Comparison of ENCODE assay signal across 11 cellular contexts in the genomic region with DNA sequence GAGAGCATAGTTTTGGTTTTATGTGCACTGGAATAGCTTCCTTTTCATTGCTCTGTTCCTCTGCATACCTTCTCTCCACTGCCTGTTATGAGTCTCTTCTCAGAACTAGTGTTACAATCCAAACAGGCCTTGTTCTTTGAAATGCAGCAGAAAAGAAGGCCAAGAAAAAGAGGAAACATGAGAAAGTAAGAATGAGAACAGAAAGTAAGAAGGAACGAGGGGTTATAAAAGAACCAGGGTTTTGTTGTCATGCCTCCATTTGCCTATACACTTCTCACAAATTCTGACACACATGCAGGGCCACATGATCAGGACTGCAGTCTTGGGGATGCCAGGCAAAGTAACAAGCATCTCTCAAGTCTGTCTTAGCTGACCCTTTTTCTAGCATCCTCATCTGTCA.
DNase-seq lines count a peak whose midpoint lies in the region; ATAC-seq and TF ChIP-seq lines count a peak whose summit lies in the region.
"Had no signal": no experiment of that assay in that cellular context is flagged by ENCODE, and none has a peak within 500 bp of the region (broad histone marks: within the 10 kb centered on the region; RNA-seq: fewer than 3 reads in every experiment).

No MANE protein-coding gene starts in this region.

- CTCF ChIA-PET in activated CD4-positive, alpha-beta T cell treated with anti-CD3 and anti-CD28 coated beads for 36 hours (lab: Charles Lee), result no interaction called here

- TF ChIP-seq CTCF in astrocyte of the spinal cord (IDR thresholded peaks at IDR 0.05; ENCODE audit: low read depth, low read length), result no peak

- in situ Hi-C loops in astrocyte of the spinal cord (cut with HindIII; ENCODE audit: low sequenced_read_pairs), result no loop called here

- POLR2A ChIA-PET in activated CD4-positive, alpha-beta T cell treated with anti-CD3 and anti-CD28 coated beads for 36 hours (lab: Charles Lee), result no interaction called here

- H3K27me3 Mint-ChIP-seq in stimulated activated naive CD8-positive, alpha-beta T cell treated with anti-CD3 and anti-CD28 coated beads, Interleukin-15, Interleukin-2, amounts not matched to agents 100 ng/mL and 50 ng/mL, for 24 hours, result no peaks in the 10 kb centered on the region
- no peaks in the 10 kb centered on the region for H3K27me3 Mint-ChIP-seq in stimulated activated naive CD8-positive, alpha-beta T cell treated with anti-CD3 and anti-CD28 coated beads, Interleukin-15, amount 100 ng/mL, for 72 hours
- H3K27me3 Mint-ChIP-seq in activated CD4-positive, alpha-beta T cell treated with anti-CD3 and anti-CD28 coated beads for 36 hours, result no peaks in the 10 kb centered on the region
- H3K27me3 Mint-ChIP-seq: activated T-helper 17 cell treated with anti-CD3 and anti-CD28 coated beads, Interleukin-2, amount 50 U/mL, for 72 hours had no signal

- no peak for DNase-seq in stimulated activated naive CD8-positive, alpha-beta T cell treated with anti-CD3 and anti-CD28 coated beads, Interleukin-15, amount 100 ng/mL, for 72 hours
- DNase-seq in astrocyte of the spinal cord (ENCODE audit: low read depth, low spot score), result peak; percentile 40
- no peak for DNase-seq in KG1 (lab: John Stamatoyannopoulos, UW)
- DNase-seq in GF-D8 (lab: John Stamatoyannopoulos, UW), result no peak
- no peak for DNase-seq in NCI-H2107 treated with DMSO at 0.1 percent for 48 hours (lab: John Stamatoyannopoulos, UW; ENCODE audit: unreplicated experiment)
- no peak for DNase-seq in activated CD4-positive, alpha-beta T cell treated with anti-CD3 and anti-CD28 coated beads for 36 hours
- DNase-seq: H7, NCI-H69 had no signal

- no peak overlapping the region for H3K27ac Mint-ChIP-seq in stimulated activated naive CD8-positive, alpha-beta T cell treated with anti-CD3 and anti-CD28 coated beads, Interleukin-15, Interleukin-2, amounts not matched to agents 100 ng/mL and 50 ng/mL, for 24 hours
- H3K27ac Mint-ChIP-seq in stimulated activated naive CD8-positive, alpha-beta T cell treated with anti-CD3 and anti-CD28 coated beads, Interleukin-15, amount 100 ng/mL, for 72 hours, result no peak overlapping the region
- H3K27ac Mint-ChIP-seq in activated CD4-positive, alpha-beta T cell treated with anti-CD3 and anti-CD28 coated beads for 36 hours, result no peak overlapping the region
- H3K27ac Mint-ChIP-seq: activated T-helper 17 cell treated with anti-CD3 and anti-CD28 coated beads, Interleukin-2, amount 50 U/mL, for 72 hours had no signal

- H3K4me3 ChIP-seq in astrocyte of the spinal cord (ENCODE audit: low read depth, low read length), result no peak overlapping the region

- ATAC-seq in stimulated activated naive CD8-positive, alpha-beta T cell treated with anti-CD3 and anti-CD28 coated beads, Interleukin-15, amount 100 ng/mL, for 72 hours, result no peak
- peak; percentile 74 for ATAC-seq in HG03066 (IDR thresholded peaks at IDR 0.05; ENCODE audit: low read depth, unreplicated experiment)
- no peak for ATAC-seq in activated CD4-positive, alpha-beta T cell treated with anti-CD3 and anti-CD28 coated beads for 36 hours
- ATAC-seq: activated T-helper 17 cell treated with anti-CD3 and anti-CD28 coated beads, Interleukin-2, amount 50 U/mL, for 72 hours had no signal

- peaks cover 4% of the 10 kb centered on the region for H3K4me1 Mint-ChIP-seq in stimulated activated naive CD8-positive, alpha-beta T cell treated with anti-CD3 and anti-CD28 coated beads, Interleukin-15, Interleukin-2, amounts not matched to agents 100 ng/mL and 50 ng/mL, for 24 hours (ENCODE audit: low read depth)
- no peaks in the 10 kb centered on the region for H3K4me1 Mint-ChIP-seq in stimulated activated naive CD8-positive, alpha-beta T cell treated with anti-CD3 and anti-CD28 coated beads, Interleukin-15, amount 100 ng/mL, for 72 hours
- no peaks in the 10 kb centered on the region for H3K4me1 Mint-ChIP-seq in activated CD4-positive, alpha-beta T cell treated with anti-CD3 and anti-CD28 coated beads for 36 hours
- H3K4me1 Mint-ChIP-seq: activated T-helper 17 cell treated with anti-CD3 and anti-CD28 coated beads, Interleukin-2, amount 50 U/mL, for 72 hours had no signal

- no peaks in the 10 kb centered on the region for H3K36me3 Mint-ChIP-seq in stimulated activated naive CD8-positive, alpha-beta T cell treated with anti-CD3 and anti-CD28 coated beads, Interleukin-15, Interleukin-2, amounts not matched to agents 100 ng/mL and 50 ng/mL, for 24 hours (ENCODE audit: low read depth)
- no peaks in the 10 kb centered on the region for H3K36me3 Mint-ChIP-seq in activated CD4-positive, alpha-beta T cell treated with anti-CD3 and anti-CD28 coated beads for 36 hours (ENCODE audit: low read depth)

- intact Hi-C loops in activated CD4-positive, alpha-beta T cell treated with anti-CD3 and anti-CD28 coated beads for 36 hours (cut with DNase I, micrococcal nuclease), result no loop called here

- H3K9me3 Mint-ChIP-seq in stimulated activated naive CD8-positive, alpha-beta T cell treated with anti-CD3 and anti-CD28 coated beads, Interleukin-15, Interleukin-2, amounts not matched to agents 100 ng/mL and 50 ng/mL, for 24 hours, result no peaks in the 10 kb centered on the region
- no peaks in the 10 kb centered on the region for H3K9me3 Mint-ChIP-seq in stimulated activated naive CD8-positive, alpha-beta T cell treated with anti-CD3 and anti-CD28 coated beads, Interleukin-15, amount 100 ng/mL, for 72 hours
- no peaks in the 10 kb centered on the region for H3K9me3 Mint-ChIP-seq in activated CD4-positive, alpha-beta T cell treated with anti-CD3 and anti-CD28 coated beads for 36 hours (ENCODE audit: low read depth)
- H3K9me3 Mint-ChIP-seq: activated T-helper 17 cell treated with anti-CD3 and anti-CD28 coated beads, Interleukin-2, amount 50 U/mL, for 72 hours had no signal

- peak overlapping the region; percentile 34 for H3K4me3 Mint-ChIP-seq in stimulated activated naive CD8-positive, alpha-beta T cell treated with anti-CD3 and anti-CD28 coated beads, Interleukin-15, Interleukin-2, amounts not matched to agents 100 ng/mL and 50 ng/mL, for 24 hours
- H3K4me3 Mint-ChIP-seq in stimulated activated naive CD8-positive, alpha-beta T cell treated with anti-CD3 and anti-CD28 coated beads, Interleukin-15, amount 100 ng/mL, for 72 hours, result no peak overlapping the region
- H3K4me3 Mint-ChIP-seq in activated CD4-positive, alpha-beta T cell treated with anti-CD3 and anti-CD28 coated beads for 36 hours, result no peak overlapping the region
- H3K4me3 Mint-ChIP-seq: activated T-helper 17 cell treated with anti-CD3 and anti-CD28 coated beads, Interleukin-2, amount 50 U/mL, for 72 hours had no signal
